Comparison of ENCODE assay signal across 8 cellular contexts in genomic region chr3:66997560-66998074, GRCh38. TPM values are rescaled to one million over a fixed set of nuclear protein-coding genes. Genes with fewer than 3 reads are reported as not detected.
DNase-seq lines count a peak whose midpoint lies in the region; ATAC-seq lines count a peak whose summit lies in the region.

No MANE protein-coding gene starts in this region.

- H3K4me3 ChIP-seq in SJCRH30 (peak overlapping the region; percentile 67), rectal smooth muscle tissue (ENCODE audit: low read length) (peak overlapping the region; percentile 65)

- H3K27me3 ChIP-seq in SJCRH30, result no peaks in the 10 kb centered on the region
- H3K27me3 ChIP-seq in rectal smooth muscle tissue (ENCODE audit: control insufficient read depth, insufficient read depth, low read length), result no peaks in the 10 kb centered on the region

- H3K9me3 ChIP-seq in SJCRH30 (replicated peaks), result no peaks in the 10 kb centered on the region

- H3K9ac ChIP-seq in rectal smooth muscle tissue (ENCODE audit: low read length), result no peak overlapping the region

- H3K36me3 ChIP-seq in SJCRH30 (no peaks in the 10 kb centered on the region), rectal smooth muscle tissue (ENCODE audit: control insufficient read depth, insufficient read depth, low read length) (no peaks in the 10 kb centered on the region)

- H3K27ac ChIP-seq in SJCRH30 (peak overlapping the region; percentile 25), rectal smooth muscle tissue (ENCODE audit: low read depth, low read length) (no peak overlapping the region)

- DNase-seq in DMS 273 (lab: John Stamatoyannopoulos, UW; ENCODE audit: unreplicated experiment) (peak; percentile 26), DMS 273 treated with DMSO at 0.1 percent for 48 hours (lab: John Stamatoyannopoulos, UW) (no peak), SJCRH30 (peak; percentile 17 to 30), fibroblast of gingiva (ENCODE audit: low read depth) (peak; percentile 75), glomerular visceral epithelial cell (ENCODE audit: extremely low spot score) (no peak)

- no peak for ATAC-seq in HG02884 (IDR thresholded peaks at IDR 0.05; ENCODE audit: unreplicated experiment)
- ATAC-seq in HG02938 (IDR thresholded peaks at IDR 0.05; ENCODE audit: unreplicated experiment), result no peak

- H3K4me1 ChIP-seq in SJCRH30, result no peaks in the 10 kb centered on the region; the same call in 1 of the 2 replicates
- H3K4me1 ChIP-seq in rectal smooth muscle tissue (ENCODE audit: control insufficient read depth, insufficient read depth, low read length), result peaks cover 5% of the 10 kb centered on the region

RNA-seq across cellular contexts. Expression of gene KBTBD8, which starts 0.5 kb away (rescaled TPM):
- 3.2 and 3.7 TPM in 2 replicates for total RNA-seq in SJCRH30 (2014; rRNA removed; shearing (Covaris generic))

Comparison
In these comparisons a context has a peak if more than half of its experiments do, and no peak if none do; other contexts are left out.
1. DNase-seq: peak in DMS 273 (single experiment), SJCRH30 (2 of 2) and fibroblast of gingiva (single experiment); none in DMS 273 treated with DMSO at 0.1 percent for 48 hours (single experiment) and glomerular visceral epithelial cell (single experiment).